16 cellular contexts compared by ENCODE assay signal in the genomic region with DNA sequence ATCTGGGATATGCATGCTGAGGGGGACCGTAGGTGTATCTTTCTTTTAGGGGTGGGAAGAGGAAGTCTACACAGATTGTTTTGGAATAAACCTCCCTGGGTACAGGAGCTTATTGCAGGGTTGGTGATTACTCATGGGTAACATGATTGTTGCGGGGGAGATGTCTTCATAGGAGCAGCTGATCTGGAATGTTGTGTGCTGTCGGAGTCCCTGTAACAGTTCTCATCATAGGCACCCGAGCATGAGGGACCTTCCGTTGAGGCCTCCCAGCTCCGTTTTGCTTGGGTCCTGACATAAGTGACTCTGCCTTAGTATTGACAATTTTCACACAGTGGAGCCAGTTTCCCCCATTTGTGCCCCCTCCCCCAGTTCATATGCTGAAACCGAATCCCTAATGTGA. TPM values are rescaled to one million over a fixed set of nuclear protein-coding genes. Genes with fewer than 3 reads are reported as not detected.
DNase-seq lines count a peak whose midpoint lies in the region; ATAC-seq and TF ChIP-seq lines count a peak whose summit lies in the region.
"Had no signal": no experiment of that assay in that cellular context is flagged by ENCODE, and none has a peak within 500 bp of the region (broad histone marks: within the 10 kb centered on the region; RNA-seq: fewer than 3 reads in every experiment).

No MANE protein-coding gene starts in this region.

- no peak for TF ChIP-seq CTCF in CD4-positive, alpha-beta T cell (IDR thresholded peaks at IDR 0.05)
- TF ChIP-seq CTCF in smooth muscle cell (IDR thresholded peaks at IDR 0.05; ENCODE audit: borderline replicate concordance, insufficient read depth, poor library complexity, severe bottlenecking) (no peak), osteocyte (IDR thresholded peaks at IDR 0.05) (no peak), testis (IDR thresholded peaks at IDR 0.05) (no peak)

- TF ChIP-seq POLR2A in testis (IDR thresholded peaks at IDR 0.05): no peak

- H3K4me1 Mint-ChIP-seq in CD4-positive, alpha-beta T cell (ENCODE audit: low read depth): peaks cover 71% of the 10 kb centered on the region
- H3K4me1 Mint-ChIP-seq in activated naive CD8-positive, alpha-beta T cell treated with anti-CD3 and anti-CD28 coated beads, Interleukin-2, amount 50 U/mL, for 24 hours: peaks cover 77% of the 10 kb centered on the region
- H3K4me1 Mint-ChIP-seq in memory B cell (peaks cover 45% of the 10 kb centered on the region), osteocyte (ENCODE audit: unreplicated experiment) (peaks cover 11% of the 10 kb centered on the region)

- no peaks in the 10 kb centered on the region for H4K20me1 ChIP-seq in smooth muscle cell (ENCODE audit: low read depth)

- H3K9ac ChIP-seq in smooth muscle cell (ENCODE audit: low read depth): no peak overlapping the region

- H3K4me1 ChIP-seq in smooth muscle cell (ENCODE audit: low read depth): peaks cover 9% of the 10 kb centered on the region
- peaks cover 12% of the 10 kb centered on the region for H3K4me1 ChIP-seq in testis

- DNase-seq in Ammon's horn (ENCODE audit: low spot score): peak; percentile 75
- DNase-seq in CD4-positive, alpha-beta T cell: no peak
- no peak for DNase-seq in activated naive CD8-positive, alpha-beta T cell treated with anti-CD3 and anti-CD28 coated beads, Interleukin-2, amount 50 U/mL, for 24 hours
- no peak for DNase-seq in memory B cell (ENCODE audit: low spot score in 2 of 2)
- no peak for DNase-seq in C1 segment of cervical spinal cord (lab: John Stamatoyannopoulos, UW)
- DNase-seq in smooth muscle cell (lab: John Stamatoyannopoulos, UW; ENCODE audit: unreplicated experiment): no peak
- DNase-seq in osteocyte (ENCODE audit: extremely low spot score, unreplicated experiment): no peak
- DNase-seq in testis: no peak
- DNase-seq: AML-193, body of pancreas, HFFc6, mammary epithelial cell, NCI-H146, NCI-H69 had no signal

- POLR2A ChIA-PET in CD4-positive, alpha-beta T cell (lab: Charles Lee): interaction anchor here (6.7 kb wide), 1 partner anchor 35 kb away, joined by 109 read pairs; no protein-coding TSS in a partner anchor

- ATAC-seq in CD4-positive, alpha-beta T cell (ENCODE audit: poor library complexity): no peak
- no peak for ATAC-seq in activated naive CD8-positive, alpha-beta T cell treated with anti-CD3 and anti-CD28 coated beads, Interleukin-2, amount 50 U/mL, for 24 hours
- ATAC-seq in memory B cell (ENCODE audit: low read depth): no peak
- ATAC-seq: body of pancreas, Panc1 had no signal

- H3K36me3 ChIP-seq in smooth muscle cell (ENCODE audit: low read depth) (no peaks in the 10 kb centered on the region), testis (ENCODE audit: low read depth, missing control alignments) (no peaks in the 10 kb centered on the region)

- 77% methylated on average over 7 of the region's 7 CpGs for WGBS in smooth muscle cell (ENCODE audit: low lambda C conversion rate)
- WGBS in testis, 2 donors: 73 to 79% methylated on average over 7 of the region's 7 CpGs

- H3K4me2 ChIP-seq in smooth muscle cell: no peak overlapping the region

- no peak overlapping the region for H3K27ac ChIP-seq in CD4-positive, alpha-beta T cell (ENCODE audit: low read depth, low read length)
- H3K27ac ChIP-seq in smooth muscle cell (ENCODE audit: low read depth): no peak overlapping the region
- no peak overlapping the region for H3K27ac ChIP-seq in testis
- H3K27ac ChIP-seq: body of pancreas had no signal

- intact Hi-C loops in CD4-positive, alpha-beta T cell (cut with DNase I, micrococcal nuclease): no loop called here
- intact Hi-C loops in testis (cut with DNase I; ENCODE audit: low total_unique reads): no loop called here

- H3K27me3 ChIP-seq in CD4-positive, alpha-beta T cell (ENCODE audit: control insufficient read depth, insufficient read depth, low read length): no peaks in the 10 kb centered on the region
- H3K27me3 ChIP-seq in smooth muscle cell (ENCODE audit: low read depth) (no peaks in the 10 kb centered on the region), testis (no peaks in the 10 kb centered on the region)
- H3K27me3 ChIP-seq: body of pancreas had no signal

- H3K9me3 ChIP-seq in CD4-positive, alpha-beta T cell (ENCODE audit: control insufficient read depth, low read length): no peaks in the 10 kb centered on the region
- no peaks in the 10 kb centered on the region for H3K9me3 ChIP-seq in smooth muscle cell (replicated peaks; ENCODE audit: low read depth)
- no peaks in the 10 kb centered on the region for H3K9me3 ChIP-seq in testis
- H3K9me3 ChIP-seq: body of pancreas had no signal

- H3K9me3 Mint-ChIP-seq in CD4-positive, alpha-beta T cell: no peaks in the 10 kb centered on the region
- H3K9me3 Mint-ChIP-seq in activated naive CD8-positive, alpha-beta T cell treated with anti-CD3 and anti-CD28 coated beads, Interleukin-2, amount 50 U/mL, for 24 hours: no peaks in the 10 kb centered on the region
- H3K9me3 Mint-ChIP-seq in memory B cell: peaks cover 5% of the 10 kb centered on the region
- no peaks in the 10 kb centered on the region for H3K9me3 Mint-ChIP-seq in osteocyte (ENCODE audit: unreplicated experiment)
- H3K9me3 Mint-ChIP-seq: HFFc6 had no signal

- no peaks in the 10 kb centered on the region for H3K27me3 Mint-ChIP-seq in CD4-positive, alpha-beta T cell
- no peaks in the 10 kb centered on the region for H3K27me3 Mint-ChIP-seq in activated naive CD8-positive, alpha-beta T cell treated with anti-CD3 and anti-CD28 coated beads, Interleukin-2, amount 50 U/mL, for 24 hours
- H3K27me3 Mint-ChIP-seq in memory B cell (no peaks in the 10 kb centered on the region), osteocyte (ENCODE audit: unreplicated experiment) (peaks cover 3% of the 10 kb centered on the region)

- peak overlapping the region; percentile 98 for H3K27ac Mint-ChIP-seq in CD4-positive, alpha-beta T cell
- H3K27ac Mint-ChIP-seq in activated naive CD8-positive, alpha-beta T cell treated with anti-CD3 and anti-CD28 coated beads, Interleukin-2, amount 50 U/mL, for 24 hours: peak overlapping the region; percentile 88
- peak overlapping the region; percentile 98 for H3K27ac Mint-ChIP-seq in memory B cell
- no peak overlapping the region for H3K27ac Mint-ChIP-seq in osteocyte (ENCODE audit: unreplicated experiment)
- H3K27ac Mint-ChIP-seq: HFFc6 had no signal

- no peaks in the 10 kb centered on the region for H3F3A ChIP-seq in smooth muscle cell (ENCODE audit: low read depth)

- peak overlapping the region; percentile 46 for H3K4me3 Mint-ChIP-seq in CD4-positive, alpha-beta T cell
- no peak overlapping the region for H3K4me3 Mint-ChIP-seq in activated naive CD8-positive, alpha-beta T cell treated with anti-CD3 and anti-CD28 coated beads, Interleukin-2, amount 50 U/mL, for 24 hours
- H3K4me3 Mint-ChIP-seq in memory B cell (no peak overlapping the region), osteocyte (ENCODE audit: unreplicated experiment) (no peak overlapping the region)
- H3K4me3 Mint-ChIP-seq: HFFc6 had no signal

- H2AFZ ChIP-seq in smooth muscle cell (ENCODE audit: low read depth): no peak overlapping the region

- H3K36me3 Mint-ChIP-seq in CD4-positive, alpha-beta T cell (ENCODE audit: low read depth): peaks cover 17% of the 10 kb centered on the region
- peaks cover 2% of the 10 kb centered on the region for H3K36me3 Mint-ChIP-seq in activated naive CD8-positive, alpha-beta T cell treated with anti-CD3 and anti-CD28 coated beads, Interleukin-2, amount 50 U/mL, for 24 hours (ENCODE audit: low read depth)
- H3K36me3 Mint-ChIP-seq in memory B cell (peaks cover 13% of the 10 kb centered on the region), osteocyte (ENCODE audit: unreplicated experiment) (no peaks in the 10 kb centered on the region)

- H3K4me3 ChIP-seq in smooth muscle cell (no peak overlapping the region), testis (no peak overlapping the region)
- H3K4me3 ChIP-seq: body of pancreas, skin epidermis had no signal

- no peaks in the 10 kb centered on the region for H3K79me2 ChIP-seq in smooth muscle cell (ENCODE audit: low read depth)

- CTCF ChIA-PET in CD4-positive, alpha-beta T cell (lab: Charles Lee): no interaction called here

RNA-seq across cellular contexts. Expression of a gene that starts 4.2 kb away (rescaled TPM):
- 10 to 100 TPM; 11.0 to 12.8 TPM for total RNA-seq in CD4-positive, alpha-beta T cell
- total RNA-seq in smooth muscle cell (16.1 and 27.4 TPM in 2 replicates), osteocyte (24.0 and 24.8 TPM in 2 replicates), testis (10 to 100 TPM; 20.9 to 25.1 TPM)
- polyA plus RNA-seq in smooth muscle cell (18.4 and 26.6 TPM in 2 replicates), testis (ENCODE audit: insufficient read depth, low read depth, low replicate concordance) (16.5 TPM)

RNA-seq across cellular contexts. Expression of a gene that starts 26.2 kb away (rescaled TPM):
- 100 to 1,000 TPM; 191 to 194 TPM for total RNA-seq in CD4-positive, alpha-beta T cell
- total RNA-seq in smooth muscle cell (0.40 TPM in 1 of 2 replicates, not detected in the other), osteocyte (6.5 TPM in 2 replicates), testis (10 to 100 TPM; 39.0 to 45.1 TPM)
- polyA plus RNA-seq in smooth muscle cell (not detected in 2 replicates), testis (ENCODE audit: insufficient read depth, low read depth, low replicate concordance) (26.0 TPM)

RNA-seq across cellular contexts. Expression of a gene that starts 50.4 kb away (rescaled TPM):
- 1 to 10 TPM in 1 of 2 experiments, under 1 TPM in 1; 0.67 to 1.8 TPM for total RNA-seq in CD4-positive, alpha-beta T cell
- 3.5 TPM in 1 of 2 replicates, not detected in the other for total RNA-seq in smooth muscle cell
- polyA plus RNA-seq in smooth muscle cell: 0.56 and 3.4 TPM in 2 replicates
- not detected in 2 replicates for total RNA-seq in osteocyte
- total RNA-seq in testis: 10 to 100 TPM; 17.2 to 18.8 TPM
- 36.4 TPM for polyA plus RNA-seq in testis (ENCODE audit: insufficient read depth, low read depth, low replicate concordance)
- total RNA-seq: body of pancreas, HFFc6, mammary epithelial cell had no signal
- polyA plus RNA-seq: mammary epithelial cell had no signal

RNA-seq across cellular contexts. Expression of a gene that starts 52.3 kb away (rescaled TPM):
- total RNA-seq in CD4-positive, alpha-beta T cell: not detected
- 1.6 TPM in 1 of 2 replicates, not detected in the other for total RNA-seq in smooth muscle cell
- polyA plus RNA-seq in smooth muscle cell: 1.3 and 1.7 TPM in 2 replicates
- 0.29 TPM in 1 of 2 replicates, not detected in the other for total RNA-seq in osteocyte
- 1 to 10 TPM; 2.8 to 4.2 TPM for total RNA-seq in testis
- 1.1 TPM for polyA plus RNA-seq in testis (ENCODE audit: insufficient read depth, low read depth, low replicate concordance)
- total RNA-seq: body of pancreas, mammary epithelial cell had no signal
- polyA plus RNA-seq: mammary epithelial cell had no signal

RNA-seq across cellular contexts. Expression of a gene that starts 56.0 kb away (rescaled TPM):
- total RNA-seq in CD4-positive, alpha-beta T cell: 10 to 100 TPM; 42.9 to 47.0 TPM
- total RNA-seq in smooth muscle cell (27.2 and 28.7 TPM in 2 replicates), osteocyte (34.1 and 34.4 TPM in 2 replicates), testis (10 to 100 TPM; 65.9 to 84.7 TPM)
- polyA plus RNA-seq in smooth muscle cell (28.4 and 28.5 TPM in 2 replicates), testis (ENCODE audit: insufficient read depth, low read depth, low replicate concordance) (23.2 TPM)

Comparison
In these comparisons a context has a peak if more than half of its experiments do, and no peak if none do; other contexts are left out.
1. RNA of a gene that starts 26.2 kb away (total RNA-seq): 191 to 194 TPM in CD4-positive, alpha-beta T cell; 39.0 to 45.1 TPM in testis, 6.5 TPM in osteocyte and 0.40 TPM in smooth muscle cell; every median in the first group is over 4 times any median in the second.